In genomic region chr2:133362061-133362476, GRCh38 we compare ENCODE assay signal across 1 cellular context.
TF ChIP-seq lines count a peak whose summit lies in the region.

No MANE protein-coding gene starts in this region.

TF ChIP-seq in HepG2, 621 proteins besides CTCF, POLR2A, EP300 and RAD21 (continued from another document):
- TF ChIP-seq ZBTB40 (IDR thresholded peaks at IDR 0.05) (no peak), ZBTB40 (CRISPR knock-in tag; IDR thresholded peaks at IDR 0.05) (no peak), MXI1 (IDR thresholded peaks at IDR 0.05; ENCODE audit: borderline replicate concordance, low read depth, low read length) (no peak), GMEB2 (CRISPR knock-in tag; IDR thresholded peaks at IDR 0.05; ENCODE audit: low read depth) (no peak)
